In the genomic region with DNA sequence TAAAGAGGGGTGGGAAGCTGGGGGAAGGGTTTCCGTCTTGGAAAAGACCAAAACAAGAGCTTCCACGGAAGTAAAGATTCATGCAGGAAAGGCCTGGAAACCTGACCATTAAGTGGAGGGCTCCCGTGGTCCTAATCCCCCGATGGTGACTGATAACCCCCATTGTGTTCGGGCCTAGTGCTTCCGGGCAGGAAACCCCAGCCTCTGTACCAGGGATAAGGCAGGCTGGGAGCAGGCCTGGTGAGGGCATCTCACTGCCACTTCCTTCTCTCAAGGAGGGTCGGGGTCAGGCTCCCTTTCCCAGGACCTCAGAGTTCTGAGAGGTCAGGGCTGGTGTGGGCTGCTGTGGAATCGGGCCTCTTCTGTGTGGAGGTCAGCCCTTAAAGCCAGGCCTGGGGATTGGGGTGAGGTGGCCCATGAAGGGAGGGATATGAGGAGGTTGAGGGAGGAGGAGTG, we compare ENCODE assay signal across 1 cellular context.
TF ChIP-seq lines count a peak whose summit lies in the region.

No MANE protein-coding gene starts in this region.

TF ChIP-seq in IMR-90, 13 proteins besides CTCF, POLR2A, EP300 and RAD21 (continued from another document):
- TF ChIP-seq, protein P1, sequence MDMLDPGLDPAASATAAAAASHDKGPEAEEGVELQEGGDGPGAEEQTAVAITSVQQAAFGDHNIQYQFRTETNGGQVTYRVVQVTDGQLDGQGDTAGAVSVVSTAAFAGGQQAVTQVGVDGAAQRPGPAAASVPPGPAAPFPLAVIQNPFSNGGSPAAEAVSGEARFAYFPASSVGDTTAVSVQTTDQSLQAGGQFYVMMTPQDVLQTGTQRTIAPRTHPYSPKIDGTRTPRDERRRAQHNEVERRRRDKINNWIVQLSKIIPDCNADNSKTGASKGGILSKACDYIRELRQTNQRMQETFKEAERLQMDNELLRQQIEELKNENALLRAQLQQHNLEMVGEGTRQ (IDR thresholded peaks at IDR 0.05; ENCODE audit: low read depth, low read length): no peak
- TF ChIP-seq BHLHE40 (IDR thresholded peaks at IDR 0.05; ENCODE audit: low read depth, low read length) (no peak), MAFK (IDR thresholded peaks at IDR 0.05; ENCODE audit: low read depth, low read length) (no peak), MXI1 (IDR thresholded peaks at IDR 0.05; ENCODE audit: borderline replicate concordance, low read depth, low read length) (no peak), CEBPB (IDR thresholded peaks at IDR 0.05; ENCODE audit: low read depth, low read length) (no peak), SMC3 (IDR thresholded peaks at IDR 0.05; ENCODE audit: low read depth, low read length) (no peak)
- TF ChIP-seq, protein P2, sequence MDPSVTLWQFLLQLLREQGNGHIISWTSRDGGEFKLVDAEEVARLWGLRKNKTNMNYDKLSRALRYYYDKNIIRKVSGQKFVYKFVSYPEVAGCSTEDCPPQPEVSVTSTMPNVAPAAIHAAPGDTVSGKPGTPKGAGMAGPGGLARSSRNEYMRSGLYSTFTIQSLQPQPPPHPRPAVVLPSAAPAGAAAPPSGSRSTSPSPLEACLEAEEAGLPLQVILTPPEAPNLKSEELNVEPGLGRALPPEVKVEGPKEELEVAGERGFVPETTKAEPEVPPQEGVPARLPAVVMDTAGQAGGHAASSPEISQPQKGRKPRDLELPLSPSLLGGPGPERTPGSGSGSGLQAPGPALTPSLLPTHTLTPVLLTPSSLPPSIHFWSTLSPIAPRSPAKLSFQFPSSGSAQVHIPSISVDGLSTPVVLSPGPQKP (IDR thresholded peaks at IDR 0.05; ENCODE audit: borderline replicate concordance, low read depth, low read length): no peak
